8 cellular contexts compared by ENCODE assay signal in genomic region chr15:90902996-90903732, GRCh38.
DNase-seq lines count a peak whose midpoint lies in the region; FAIRE-seq and TF ChIP-seq lines count a peak whose summit lies in the region.

TSS of gene MAN2A2 (plus strand) at chr15:90903302. CDS start at chr15:90904208, 906 bp downstream.

- no peak for TF ChIP-seq POLR2A in H54 (IDR thresholded peaks at IDR 0.05; ENCODE audit: low read depth, low read length)

- in situ Hi-C loops in astrocyte of the cerebellum (cut with HindIII; ENCODE audit: low sequenced_read_pairs), result no loop called here

- peak within 1 kb of the TSS; percentile 72 for H3K4me3 ChIP-seq in LNCaP clone FGC (ENCODE audit: low read depth, low read length)
- H3K4me3 ChIP-seq in astrocyte of the cerebellum (ENCODE audit: low read depth, low read length), result peak within 1 kb of the TSS; percentile 71
- peak within 1 kb of the TSS; percentile 77 for H3K4me3 ChIP-seq in retinal pigment epithelial cell (ENCODE audit: low read length)

- TF ChIP-seq CTCF in LNCaP clone FGC (IDR thresholded peaks at IDR 0.05; ENCODE audit: control insufficient read depth, extremely low read depth, insufficient read depth), result no peak
- TF ChIP-seq CTCF in astrocyte of the cerebellum (IDR thresholded peaks at IDR 0.05; ENCODE audit: low read depth, low read length, missing control alignments), result no peak
- TF ChIP-seq CTCF in retinal pigment epithelial cell (conservative IDR thresholded peaks at IDR 0.05; ENCODE audit: low read depth, low read length), result no peak

- peak; percentile 83 for DNase-seq in GM03348 (ENCODE audit: low spot score)
- DNase-seq in H54 (ENCODE audit: insufficient read length, low spot score), result peak; percentile 62
- peak; percentile 82 for DNase-seq in LNCaP clone FGC (ENCODE audit: low read depth)
- peak; percentile 29 for DNase-seq in T-helper 22 cell (ENCODE audit: low read depth)
- DNase-seq in astrocyte of the cerebellum (ENCODE audit: low read depth), result no peak
- peak; percentile 76 to 84 for DNase-seq in hippocampal formation (lab: John Stamatoyannopoulos, UW)
- no peak for DNase-seq in retinal pigment epithelial cell (ENCODE audit: low read depth)
- DNase-seq in OCI-M2 (lab: John Stamatoyannopoulos, UW; ENCODE audit: unreplicated experiment), result no peak

- no peak for FAIRE-seq in H54 (lab: Jason Lieb, UNC)

Comparison
In these comparisons a context has a peak if more than half of its experiments do, and no peak if none do; other contexts are left out.
1. DNase-seq: peak in GM03348 (single experiment), H54 (single experiment), LNCaP clone FGC (single experiment), T-helper 22 cell (single experiment) and hippocampal formation (2 of 2); none in astrocyte of the cerebellum (single experiment), retinal pigment epithelial cell (single experiment) and OCI-M2 (single experiment).
2. Peak in every context shown above with its lines, with median percentiles within 50 percentile points of each other: H3K4me3 ChIP-seq.